In genomic region chr4:108313546-108314339, GRCh38 we compare ENCODE assay signal across 16 cellular contexts.
DNase-seq lines count a peak whose midpoint lies in the region; ATAC-seq and TF ChIP-seq lines count a peak whose summit lies in the region.
"Had no signal": no experiment of that assay in that cellular context is flagged by ENCODE, and none has a peak within 500 bp of the region (broad histone marks: within the 10 kb centered on the region; RNA-seq: fewer than 3 reads in every experiment).

No MANE protein-coding gene starts in this region.

- peak; percentile 63 for DNase-seq in COLO829 (ENCODE audit: low spot score)
- peak; percentile 62 for DNase-seq in ELF-1 (ENCODE audit: low read depth, low spot score)
- peak; percentile 52 for DNase-seq in endodermal cell
- no peak for DNase-seq in mucosa of descending colon
- no peak for DNase-seq in stimulated activated CD4-positive, alpha-beta T cell treated with anti-CD3 and anti-CD28 coated beads, Interleukin-15, amount 100 ng/mL, for 24 hours
- no peak for DNase-seq in superior temporal gyrus (ENCODE audit: extremely low spot score)
- DNase-seq: Caco-2, H7, Karpas-422, MM.1S, NCI-H1105 treated with DMSO at 0.1 percent for 48 hours, NCI-H187, NCI-H69, OCI-M1, SHP77 treated with DMSO at 0.1 percent for 48 hours had no signal

- WGBS in endodermal cell (ENCODE audit: insufficient coverage in 1 of 2, insufficient read length in 1 of 2), 2 experiments: 88% methylated on average over 5 of the region's 5 CpGs; no CpG with 5 or more reads in 1 of the 2 experiments

- H3K27me3 ChIP-seq in endodermal cell (ENCODE audit: control insufficient read depth, insufficient read depth, low read length, poor library complexity, severe bottlenecking): no peaks in the 10 kb centered on the region

- H3K36me3 ChIP-seq in endodermal cell (ENCODE audit: control insufficient read depth, insufficient read depth, low read length) (no peaks in the 10 kb centered on the region), mucosa of descending colon (ENCODE audit: low read depth) (no peaks in the 10 kb centered on the region)

- H3K4me3 ChIP-seq in endodermal cell (ENCODE audit: low read length) (no peak overlapping the region), mucosa of descending colon (no peak overlapping the region)

- H3K9me3 ChIP-seq in endodermal cell (ENCODE audit: control insufficient read depth, low read length) (peaks cover 9% of the 10 kb centered on the region), mucosa of descending colon (no peaks in the 10 kb centered on the region)
- H3K9me3 ChIP-seq: Caco-2 had no signal

- intact Hi-C loops in mucosa of descending colon (cut with DNase I, micrococcal nuclease): no loop called here

- H3K9ac ChIP-seq in endodermal cell (ENCODE audit: extremely low read depth, low read length, poor library complexity, severe bottlenecking): no peak overlapping the region

- TF ChIP-seq CTCF in endodermal cell (conservative IDR thresholded peaks at IDR 0.05): no peak
- no peak for TF ChIP-seq CTCF in mucosa of descending colon (IDR thresholded peaks at IDR 0.05)

- no peak overlapping the region for H3K4me3 Mint-ChIP-seq in endodermal cell

- no peak overlapping the region for H3K27ac ChIP-seq in endodermal cell (ENCODE audit: low read depth, low read length)

- H3K4me1 ChIP-seq in endodermal cell (ENCODE audit: control insufficient read depth, insufficient read depth, low read length) (no peaks in the 10 kb centered on the region), mucosa of descending colon (ENCODE audit: low read depth) (peaks cover 4% of the 10 kb centered on the region)
- H3K4me1 ChIP-seq: Caco-2 had no signal

- peak; percentile 57 for ATAC-seq in mucosa of descending colon
- ATAC-seq in GM21529 (IDR thresholded peaks at IDR 0.05; ENCODE audit: unreplicated experiment): no peak

- H3K27ac Mint-ChIP-seq in endodermal cell: no peak overlapping the region

- H3K27me3 Mint-ChIP-seq in endodermal cell (ENCODE audit: insufficient read depth): no peaks in the 10 kb centered on the region

- H3K4me1 Mint-ChIP-seq in endodermal cell: peaks cover 3% of the 10 kb centered on the region

- H3K9me3 Mint-ChIP-seq in endodermal cell: peaks cover 19% of the 10 kb centered on the region

- H3K36me3 Mint-ChIP-seq in endodermal cell (ENCODE audit: low read depth): peaks cover 1% of the 10 kb centered on the region

Comparison
In these comparisons a context has a peak if more than half of its experiments do, and no peak if none do; other contexts are left out.
1. DNase-seq: peak in COLO829 (single experiment), ELF-1 (single experiment) and endodermal cell (single experiment); none in mucosa of descending colon (0 of 3), stimulated activated CD4-positive, alpha-beta T cell treated with anti-CD3 and anti-CD28 coated beads, Interleukin-15, amount 100 ng/mL, for 24 hours (single experiment) and superior temporal gyrus (single experiment).